ENCODE assay signal across 32 cellular contexts in genomic region chr21:41008971-41009370, GRCh38.
"Had no signal": no experiment of that assay in that cellular context is flagged by ENCODE, and none has a peak within 500 bp of the region (broad histone marks: within the 10 kb centered on the region; RNA-seq: fewer than 3 reads in every experiment).

No MANE protein-coding gene starts in this region.

- H3K4me1 ChIP-seq: heart left ventricle, lower lobe of right lung, neural progenitor cell, vagina had no signal

- FAIRE-seq: astrocyte, TTC549 had no signal

- H2AFZ ChIP-seq: neural progenitor cell had no signal

- H3K36me3 ChIP-seq: brain microvascular endothelial cell, heart left ventricle, lower lobe of right lung, neural progenitor cell, vagina, WERI-Rb-1 had no signal

- H3K4me2 ChIP-seq: neural progenitor cell, smooth muscle cell had no signal

- DNase-seq: activated CD4-positive, alpha-beta T cell treated with anti-CD3 and anti-CD28 coated beads for 48 hours; activated CD4-positive, alpha-beta T cell treated with anti-CD3 and anti-CD28 coated beads, Interleukin-2, amount 50 U/mL, for 48 hours; activated CD8-positive, alpha-beta memory T cell treated with anti-CD3 and anti-CD28 coated beads for 24 hours; activated gamma-delta T cell; activated naive CD4-positive, alpha-beta T cell treated with anti-CD3 and anti-CD28 coated beads, Interleukin-2, amount 10 ng/mL, durations not matched to agents 7 days and 5 days; activated naive CD8-positive, alpha-beta T cell treated with anti-CD3 and anti-CD28 coated beads, Interleukin-2, amount 10 ng/mL, durations not matched to agents 7 days and 5 days; brain microvascular endothelial cell; cortex of kidney; endodermal cell; foreskin fibroblast; heart left ventricle; hypothalamus; immature natural killer cell; lower lobe of right lung; mesendoderm; natural killer cell; occipital lobe; retina; stimulated activated CD4-positive, alpha-beta T cell treated with anti-CD3 and anti-CD28 coated beads, Interleukin-1b, Interleukin-23, amount 100 ng/mL, for 48 hours; stimulated activated CD4-positive, alpha-beta T cell treated with anti-CD3 and anti-CD28 coated beads, Interleukin-4, amount 100 ng/mL, for 4 hours; stimulated activated CD8-positive, alpha-beta memory T cell treated with anti-CD3 and anti-CD28 coated beads, Interleukin-4, amount 100 ng/mL, for 48 hours; stimulated activated naive CD8-positive, alpha-beta T cell treated with anti-CD3 and anti-CD28 coated beads, Interleukin-15, amount 100 ng/mL, for 72 hours; T-helper 9 cell; WERI-Rb-1 had no signal

- H3K27me3 ChIP-seq: brain microvascular endothelial cell, neural progenitor cell, vagina had no signal

- H3K27ac ChIP-seq: brain microvascular endothelial cell, heart left ventricle, lower lobe of right lung, neural progenitor cell, vagina, WERI-Rb-1 had no signal

- H3K4me3 ChIP-seq: heart left ventricle, lower lobe of right lung, neural progenitor cell, smooth muscle cell, vagina had no signal

- ATAC-seq: activated CD4-positive, CD25-positive, alpha-beta regulatory T cell treated with anti-CD3 and anti-CD28 coated beads, Interleukin-2, amount 50 U/mL, for 24 hours; esophagus mucosa; heart left ventricle; lower lobe of right lung; natural killer cell; stimulated activated memory B cell treated with anti-CD40 and anti-IgM and Interleukin-4, amounts not matched to agents 10 μg/mL and 1 μg/mL and 100 μg/mL, for 72 hours; stimulated activated naive CD8-positive, alpha-beta T cell treated with anti-CD3 and anti-CD28 coated beads, Interleukin-15, amount 100 ng/mL, for 72 hours had no signal

- H3K9me3 ChIP-seq: heart left ventricle, lower lobe of right lung, vagina had no signal

- H3K9ac ChIP-seq: neural progenitor cell had no signal
